Comparison of ENCODE assay signal across 8 cellular contexts in the genomic region with DNA sequence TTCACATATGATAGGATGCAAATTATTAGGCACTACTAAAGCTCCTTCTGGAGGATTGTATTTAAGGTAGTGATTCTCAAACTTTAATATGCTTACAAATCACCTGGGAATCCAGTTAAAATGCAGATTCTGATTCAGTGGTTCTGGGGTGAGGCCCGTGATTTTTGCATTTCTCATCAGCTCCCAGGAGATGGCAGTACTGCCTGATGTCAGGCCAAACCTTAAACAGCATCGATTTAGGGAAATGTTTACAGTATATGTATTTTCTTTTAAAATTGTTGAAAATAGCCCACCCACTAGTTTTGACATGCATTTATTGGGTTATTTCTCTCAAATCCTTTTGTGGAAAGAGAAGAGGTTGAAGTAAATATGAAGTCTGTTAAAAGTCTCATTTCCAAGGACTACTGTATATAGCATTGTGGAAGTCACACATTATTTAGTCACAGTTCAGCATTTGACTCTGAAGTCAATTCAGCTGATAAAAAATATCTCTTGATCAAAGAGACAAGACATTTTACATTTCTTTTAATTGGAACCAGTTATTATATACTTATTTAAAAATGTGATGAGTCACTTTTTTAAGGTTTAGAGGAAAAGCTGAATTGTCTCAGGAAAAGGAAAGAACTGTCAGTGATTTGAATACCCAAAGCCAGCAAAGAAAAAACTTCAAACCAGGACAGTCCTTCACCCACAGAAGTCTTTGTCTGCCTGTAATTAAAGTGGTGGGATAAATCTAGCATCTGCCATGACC. TPM values are rescaled to one million over a fixed set of nuclear protein-coding genes. Genes with fewer than 3 reads are reported as not detected.
DNase-seq lines count a peak whose midpoint lies in the region; ATAC-seq, FAIRE-seq and TF ChIP-seq lines count a peak whose summit lies in the region.

No MANE protein-coding gene starts in this region.

- no peak for TF ChIP-seq POLR2A in A549 (IDR thresholded peaks at IDR 0.05; ENCODE audit: low read length)

- peak overlapping the region; percentile 68 for H3K4me2 ChIP-seq in A549

- no peaks in the 10 kb centered on the region for H3K9me3 ChIP-seq in A549

- FAIRE-seq in A549 (lab: Jason Lieb, UNC): peak; percentile 61

- POLR2A ChIA-PET in A549 (lab: Yijun Ruan, JAX): interaction anchor here (1.4 to 1.8 kb wide), 2 partner anchors 21 to 355 kb away, joined by 3 to 10 read pairs; a partner anchor contains a TSS
- POLR2A ChIA-PET in activated CD8-positive, alpha-beta T cell treated with anti-CD3 and anti-CD28 coated beads for 36 hours (lab: Charles Lee): no interaction called here

- intact Hi-C loops in activated CD8-positive, alpha-beta T cell treated with anti-CD3 and anti-CD28 coated beads for 36 hours (cut with micrococcal nuclease): loop anchor here (5.0 kb wide), 1 partner anchor 200 kb away; no protein-coding TSS in a partner anchor

- DNase-seq in A549 (ENCODE audit: low read depth in 1 of 2, low spot score in 1 of 2) (peak; percentile 39 to 43), Daoy (ENCODE audit: low read depth) (peak; percentile 58), Kasumi-1 (lab: John Stamatoyannopoulos, UW) (peak; percentile 40 to 58), globus pallidus (ENCODE audit: low spot score) (peak; percentile 54), renal cortical epithelial cell (ENCODE audit: low read depth) (peak; percentile 37), HuH-7.5 (ENCODE audit: low spot score) (no peak)
- DNase-seq in activated CD8-positive, alpha-beta T cell treated with anti-CD3 and anti-CD28 coated beads for 36 hours: peak; percentile 49

- ATAC-seq in A549 (peak; percentile 90 to 95), GM18868 (IDR thresholded peaks at IDR 0.05; ENCODE audit: unreplicated experiment) (no peak)
- ATAC-seq in activated CD8-positive, alpha-beta T cell treated with anti-CD3 and anti-CD28 coated beads for 36 hours: peak; percentile 79

- no peaks in the 10 kb centered on the region for H3K36me3 Mint-ChIP-seq in activated CD8-positive, alpha-beta T cell treated with anti-CD3 and anti-CD28 coated beads for 36 hours (ENCODE audit: low read depth)

- H3K27ac Mint-ChIP-seq in activated CD8-positive, alpha-beta T cell treated with anti-CD3 and anti-CD28 coated beads for 36 hours: no peak overlapping the region

- peaks cover 5% of the 10 kb centered on the region; the same call in 1 of the 3 replicates for H3K4me1 ChIP-seq in A549

- H3K27me3 Mint-ChIP-seq in activated CD8-positive, alpha-beta T cell treated with anti-CD3 and anti-CD28 coated beads for 36 hours: no peaks in the 10 kb centered on the region

- H3K9me3 Mint-ChIP-seq in activated CD8-positive, alpha-beta T cell treated with anti-CD3 and anti-CD28 coated beads for 36 hours: no peaks in the 10 kb centered on the region

- peak overlapping the region; percentile 28 for H3K4me3 ChIP-seq in A549

- peak overlapping the region; percentile 19 to 66; a peak in 5 of 6 replicates for H3K27ac ChIP-seq in A549

- no peak overlapping the region for H3K4me3 Mint-ChIP-seq in activated CD8-positive, alpha-beta T cell treated with anti-CD3 and anti-CD28 coated beads for 36 hours

- TF ChIP-seq EP300 in A549 (IDR thresholded peaks at IDR 0.05): no peak

- TF ChIP-seq RAD21 in A549 (conservative IDR thresholded peaks at IDR 0.05 in 1 of 2, IDR thresholded peaks at IDR 0.05 in 1 of 2): peak; percentile 66 to 70

- peak; percentile 84 for TF ChIP-seq CTCF in A549 (IDR thresholded peaks at IDR 0.05)
- TF ChIP-seq CTCF in activated CD8-positive, alpha-beta T cell treated with anti-CD3 and anti-CD28 coated beads for 36 hours (IDR thresholded peaks at IDR 0.05): peak; percentile 72

- WGBS in A549 (ENCODE audit: missing lambda C conversion rate): 7% methylated on average over 2 of the region's 2 CpGs

- H3K4me1 Mint-ChIP-seq in activated CD8-positive, alpha-beta T cell treated with anti-CD3 and anti-CD28 coated beads for 36 hours (ENCODE audit: low read depth): peaks cover 4% of the 10 kb centered on the region

- CTCF ChIA-PET in A549 (lab: Yijun Ruan, JAX): interaction anchor here (0.6 to 7.7 kb wide), 33 partner anchors 9 to 732 kb away, joined by 3 to 163 read pairs (median 5); a partner anchor contains a TSS
- CTCF ChIA-PET in activated CD8-positive, alpha-beta T cell treated with anti-CD3 and anti-CD28 coated beads for 36 hours (lab: Charles Lee): interaction anchor here (0.6 to 7.7 kb wide), 31 partner anchors 8 to 562 kb away, joined by 3 to 76 read pairs (median 4); a partner anchor contains a TSS

TF ChIP-seq in A549, 52 proteins besides CTCF, POLR2A, EP300 and RAD21:
- TF ChIP-seq MAFK (IDR thresholded peaks at IDR 0.05; ENCODE audit: partially characterized antibody) (peak; percentile 24), SMC3 (IDR thresholded peaks at IDR 0.05) (peak; percentile 71), CBX2 (IDR thresholded peaks at IDR 0.05; ENCODE audit: borderline replicate concordance, low read depth) (no peak), FOXS1 (CRISPR knock-in tag; IDR thresholded peaks at IDR 0.05) (no peak), MAZ (IDR thresholded peaks at IDR 0.05; ENCODE audit: borderline replicate concordance, low read depth, low read length) (no peak), FOSL2 (IDR thresholded peaks at IDR 0.05) (no peak), FOSL2 (CRISPR knock-in tag; IDR thresholded peaks at IDR 0.05) (peak; percentile 48; the same call in 1 of the 2 replicates), NR3C1 (IDR thresholded peaks at IDR 0.05) (no peak), RFX5 (IDR thresholded peaks at IDR 0.05) (no peak), EHMT2 (IDR thresholded peaks at IDR 0.05; ENCODE audit: low read depth) (no peak)

RNA-seq across cellular contexts. Expression of a gene that starts 21.2 kb away (rescaled TPM):
- polyA plus RNA-seq in A549 (2011; rRNA removed) (52.4 and 60.1 TPM in 2 replicates), A549 (2017; fragmentation: RNase III; extraction: RNeasy Plus Mini Kit Qiagen cat#74134 plus additional on column Dnase treatment) (20.1 to 30.4 TPM (median 28.9 TPM) in 3 replicates)
- polyA plus RNA-seq in A549 (2012; cell fraction: cytosol; rRNA removed): 7.5 and 10.3 TPM in 2 replicates
- polyA plus RNA-seq in A549 (2012; cell fraction: nucleus; rRNA removed): 11.1 and 20.2 TPM in 2 replicates
- 36.2 and 36.6 TPM in 2 replicates for polyA minus RNA-seq in A549 (2011; rRNA and poly(A)+ RNA removed)
- total RNA-seq in Daoy (2014; rRNA removed; shearing (Covaris generic)): 45.3 and 46.4 TPM in 2 replicates
- 10 to 100 TPM; 23.8 to 30.5 TPM for total RNA-seq in activated CD8-positive, alpha-beta T cell treated with anti-CD3 and anti-CD28 coated beads for 36 hours
- 109 and 139 TPM in 2 replicates for total RNA-seq in renal cortical epithelial cell
